Comparison of ENCODE assay signal across 12 cellular contexts in genomic region chr10:78207216-78207615, GRCh38.
"Had no signal": no experiment of that assay in that cellular context is flagged by ENCODE, and none has a peak within 500 bp of the region (broad histone marks: within the 10 kb centered on the region; RNA-seq: fewer than 3 reads in every experiment).

No MANE protein-coding gene starts in this region.

- H3K9me3 ChIP-seq: esophagus muscularis mucosa, heart left ventricle, thyroid gland had no signal

- H3K4me3 ChIP-seq: coronary artery, esophagus muscularis mucosa, heart left ventricle, thyroid gland had no signal

- DNase-seq: activated B cell treated with CpG ODN at 0.5 μM for 24 hours; activated CD4-positive, alpha-beta T cell treated with anti-CD3 and anti-CD28 coated beads for 48 hours; activated CD8-positive, alpha-beta T cell treated with anti-CD3 and anti-CD28 coated beads for 36 hours; activated effector memory CD4-positive, alpha-beta T cell treated with anti-CD3 and anti-CD28 coated beads, Interleukin-2, amount 50 U/mL, for 16 hours; activated T-cell treated with anti-CD3 and anti-CD28 coated beads, Interleukin-2, amount 50 U/mL, for 48 hours; foreskin melanocyte; heart left ventricle; left cardiac atrium; thyroid gland had no signal

- ATAC-seq: activated CD8-positive, alpha-beta T cell treated with anti-CD3 and anti-CD28 coated beads for 36 hours; heart left ventricle; left cardiac atrium; stimulated activated effector memory CD8-positive, alpha-beta T cell treated with anti-CD3 and anti-CD28 coated beads, Interleukin-12 subunit alpha, Interleukin-12 subunit beta, amount 100 ng/mL, for 72 hours had no signal

- H3K27me3 ChIP-seq: esophagus muscularis mucosa, heart left ventricle, thyroid gland had no signal

- H3K27ac ChIP-seq: coronary artery, esophagus muscularis mucosa, heart left ventricle, thyroid gland had no signal

- H3K36me3 ChIP-seq: esophagus muscularis mucosa, heart left ventricle, thyroid gland had no signal
